ENCODE assay signal across 14 cellular contexts in genomic region chr11:78800756-78801155, GRCh38.
DNase-seq lines count a peak whose midpoint lies in the region; ATAC-seq, FAIRE-seq and TF ChIP-seq lines count a peak whose summit lies in the region.
"Had no signal": no experiment of that assay in that cellular context is flagged by ENCODE, and none has a peak within 500 bp of the region (broad histone marks: within the 10 kb centered on the region; RNA-seq: fewer than 3 reads in every experiment).

No MANE protein-coding gene starts in this region.

- FAIRE-seq in GM12892 (lab: Jason Lieb, UNC), result no peak
- FAIRE-seq: small intestine had no signal

- TF ChIP-seq CTCF in RWPE2 (IDR thresholded peaks at IDR 0.05; ENCODE audit: poor library complexity, severe bottlenecking) (no peak), fibroblast of pulmonary artery (IDR thresholded peaks at IDR 0.05; ENCODE audit: low read length, missing control alignments) (no peak), prostate gland (IDR thresholded peaks at IDR 0.05) (no peak), right lobe of liver (IDR thresholded peaks at IDR 0.05) (no peak)

- H3K27ac ChIP-seq in ACC112 (ENCODE audit: low read depth, low read length) (peak overlapping the region; percentile 97), RWPE2 (ENCODE audit: poor library complexity, severe bottlenecking) (peak overlapping the region; percentile 73), prostate gland (peak overlapping the region; percentile 35 to 66), right lobe of liver (peak overlapping the region in 1 of 3 donors; percentile 27)

- no peaks in the 10 kb centered on the region for H3K27me3 ChIP-seq in ACC112 (ENCODE audit: insufficient read depth, low read length)
- H3K27me3 ChIP-seq in RWPE2 (ENCODE audit: insufficient read depth, poor library complexity, severe bottlenecking), result no peaks in the 10 kb centered on the region
- no peaks in the 10 kb centered on the region for H3K27me3 ChIP-seq in prostate gland (replicated peaks; ENCODE audit: insufficient read depth)
- no peaks in the 10 kb centered on the region for H3K27me3 ChIP-seq in right lobe of liver

- ATAC-seq in RWPE2 (ENCODE audit: low read depth) (no peak; the same call in 2 of the 3 replicates), right lobe of liver (no peak)
- ATAC-seq: activated T-cell treated with anti-CD3 and anti-CD28 coated beads, Interleukin-2, amount 50 U/mL, for 72 hours had no signal

- H3K4me1 ChIP-seq in ACC112 (ENCODE audit: control insufficient read depth, insufficient read depth, low read length, unreplicated experiment) (peaks cover 65% of the 10 kb centered on the region), RWPE2 (ENCODE audit: insufficient read depth, poor library complexity, severe bottlenecking) (peaks cover 39% of the 10 kb centered on the region), prostate gland (replicated peaks) (peaks cover 11% of the 10 kb centered on the region), right lobe of liver (no peaks in the 10 kb centered on the region)

- H3K9me3 ChIP-seq in RWPE2 (ENCODE audit: severe bottlenecking) (no peaks in the 10 kb centered on the region), prostate gland (no peaks in the 10 kb centered on the region), right lobe of liver (no peaks in the 10 kb centered on the region)

- intact Hi-C loops in prostate gland (cut with DNase I), result no loop called here
- intact Hi-C loops in right lobe of liver (cut with DNase I), result no loop called here

- H3K4me3 ChIP-seq in ACC112 (ENCODE audit: low read depth, low read length) (no peak overlapping the region), RWPE2 (ENCODE audit: severe bottlenecking) (no peak overlapping the region), fibroblast of pulmonary artery (replicated peaks; ENCODE audit: low read depth, low read length) (no peak overlapping the region), prostate gland (no peak overlapping the region), right lobe of liver (no peak overlapping the region)

- WGBS in prostate gland, result 77% methylated on average over 2 of the region's 2 CpGs
- no CpG with 5 or more reads among the region's 2 CpGs for WGBS in right lobe of liver (ENCODE audit: insufficient coverage, low coverage, low lambda C conversion rate, missing lambda C conversion rate)

- no peak overlapping the region for H2AFZ ChIP-seq in ACC112 (ENCODE audit: low read length, unreplicated experiment)

- TF ChIP-seq POLR2A in prostate gland (IDR thresholded peaks at IDR 0.05), result no peak
- no peak for TF ChIP-seq POLR2A in right lobe of liver (IDR thresholded peaks at IDR 0.05)
- no peak for TF ChIP-seq POLR2A in GM12892 (IDR thresholded peaks at IDR 0.05; ENCODE audit: low read depth, low read length)

- H3K79me2 ChIP-seq in ACC112 (ENCODE audit: control insufficient read depth, insufficient read depth, low read length, unreplicated experiment), result no peaks in the 10 kb centered on the region

- DNase-seq in RWPE2 (ENCODE audit: low spot score) (no peak), fibroblast of pulmonary artery (ENCODE audit: low read depth) (peak; percentile 26), prostate gland (ENCODE audit: low spot score) (no peak), NCI-H446 treated with DMSO at 0.1 percent for 48 hours (lab: John Stamatoyannopoulos, UW) (no peak), NCI-H2227 treated with DMSO at 0.1 percent for 48 hours (lab: John Stamatoyannopoulos, UW) (no peak), right lobe of liver (no peak), GM12892 (ENCODE audit: insufficient read length) (no peak)
- DNase-seq: activated CD4-positive, alpha-beta T cell treated with anti-CD3 and anti-CD28 coated beads, Interleukin-2, amount 10 ng/mL, durations not matched to agents 24 days and 14 days; activated T-cell treated with anti-CD3 and anti-CD28 coated beads, Interleukin-2, amount 50 U/mL, for 72 hours; DND-41; effector CD4-positive, alpha-beta T cell; NCI-H1105 treated with DMSO at 0.1 percent for 48 hours had no signal

- H3K36me3 ChIP-seq in ACC112 (ENCODE audit: insufficient read depth, low read length), result no peaks in the 10 kb centered on the region
- H3K36me3 ChIP-seq in RWPE2 (ENCODE audit: low read depth), result no peaks in the 10 kb centered on the region
- no peaks in the 10 kb centered on the region for H3K36me3 ChIP-seq in prostate gland
- no peaks in the 10 kb centered on the region for H3K36me3 ChIP-seq in right lobe of liver
